Comparison of ENCODE assay signal across 10 cellular contexts in the genomic region with DNA sequence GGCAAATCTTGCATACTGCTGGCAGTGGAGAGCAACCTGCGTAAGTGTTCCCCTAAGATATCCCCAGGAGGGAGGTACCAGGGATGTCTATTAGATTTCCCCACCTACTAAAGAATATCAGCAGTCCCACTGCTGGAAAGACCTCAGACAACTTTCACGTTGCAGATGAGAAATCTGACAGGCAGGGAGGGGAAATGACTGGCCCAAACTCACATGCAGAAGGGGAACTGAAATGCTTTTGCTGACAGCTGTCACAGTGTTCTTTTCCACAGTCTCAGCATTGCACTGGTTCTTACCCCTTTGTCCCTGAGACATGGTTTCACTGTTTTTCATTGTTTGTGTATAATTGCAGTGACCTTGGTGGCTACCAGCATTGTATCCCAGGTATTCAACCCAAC.
DNase-seq lines count a peak whose midpoint lies in the region; ATAC-seq and TF ChIP-seq lines count a peak whose summit lies in the region.
"Had no signal": no experiment of that assay in that cellular context is flagged by ENCODE, and none has a peak within 500 bp of the region (broad histone marks: within the 10 kb centered on the region; RNA-seq: fewer than 3 reads in every experiment).

No MANE protein-coding gene starts in this region.

- intact Hi-C loops in right lobe of liver (cut with DNase I), result no loop called here

- DNase-seq in right lobe of liver (no peak), NCI-H2081 treated with DMSO at 0.1 percent for 48 hours (lab: John Stamatoyannopoulos, UW) (no peak), islet precursor cell (no peak), DMS114 treated with DMSO at 0.1 percent for 48 hours (lab: John Stamatoyannopoulos, UW; ENCODE audit: unreplicated experiment) (no peak)
- no peak for DNase-seq in CD8-positive, alpha-beta memory T cell
- DNase-seq: activated T-cell treated with anti-CD3 and anti-CD28 coated beads, Interleukin-2, amount 50 U/mL, for 72 hours; natural killer cell had no signal

- peaks cover 8 to 33% of the 10 kb centered on the region in 2 donors for H3K27me3 Mint-ChIP-seq in CD8-positive, alpha-beta memory T cell

- H3K27me3 ChIP-seq in right lobe of liver, result no peaks in the 10 kb centered on the region
- peaks cover 4% of the 10 kb centered on the region for H3K27me3 ChIP-seq in CD8-positive, alpha-beta memory T cell (ENCODE audit: insufficient read depth, low read length, poor library complexity, severe bottlenecking)

- 45% methylated on average over 2 of the region's 2 CpGs for WGBS in right lobe of liver (ENCODE audit: insufficient coverage, low coverage, low lambda C conversion rate, missing lambda C conversion rate)

- peaks cover 0 to 25% (median 2%) of the 10 kb centered on the region in 3 donors for H3K36me3 Mint-ChIP-seq in CD8-positive, alpha-beta memory T cell
- H3K36me3 Mint-ChIP-seq: natural killer cell had no signal

- peaks cover 0 to 4% (median 2%) of the 10 kb centered on the region in 3 donors for H3K4me1 Mint-ChIP-seq in CD8-positive, alpha-beta memory T cell

- no peak for TF ChIP-seq CTCF in right lobe of liver (IDR thresholded peaks at IDR 0.05)

- peaks cover 0 to 28% (median 14%) of the 10 kb centered on the region in 4 donors for H3K4me1 ChIP-seq in right lobe of liver
- no peaks in the 10 kb centered on the region for H3K4me1 ChIP-seq in CD8-positive, alpha-beta memory T cell (ENCODE audit: insufficient read depth, low read length)

- no peak for TF ChIP-seq POLR2A in right lobe of liver (IDR thresholded peaks at IDR 0.05)

- H3K27ac ChIP-seq in right lobe of liver, result peak overlapping the region; percentile 43 to 68 (median 50)
- no peak overlapping the region for H3K27ac ChIP-seq in CD8-positive, alpha-beta memory T cell (ENCODE audit: low read depth, low read length)

- CTCF ChIA-PET in CD8-positive, alpha-beta memory T cell (lab: Charles Lee), result no interaction called here

- H3K4me3 ChIP-seq in right lobe of liver, result no peak overlapping the region
- no peak overlapping the region for H3K4me3 ChIP-seq in CD8-positive, alpha-beta memory T cell (ENCODE audit: low read length)

- no peak overlapping the region for H3K4me3 Mint-ChIP-seq in CD8-positive, alpha-beta memory T cell
- H3K4me3 Mint-ChIP-seq: activated T-cell treated with anti-CD3 and anti-CD28 coated beads, Interleukin-2, amount 50 U/mL, for 72 hours; natural killer cell had no signal

- POLR2A ChIA-PET in CD8-positive, alpha-beta memory T cell (lab: Charles Lee), result no interaction called here

- peaks cover 0 to 4% (median 0%) of the 10 kb centered on the region in 5 donors for H3K9me3 Mint-ChIP-seq in CD8-positive, alpha-beta memory T cell
- H3K9me3 Mint-ChIP-seq: activated T-cell treated with anti-CD3 and anti-CD28 coated beads, Interleukin-2, amount 50 U/mL, for 72 hours; natural killer cell had no signal

- no peak overlapping the region for H3K27ac Mint-ChIP-seq in CD8-positive, alpha-beta memory T cell
- H3K27ac Mint-ChIP-seq: activated T-cell treated with anti-CD3 and anti-CD28 coated beads, Interleukin-2, amount 50 U/mL, for 72 hours; natural killer cell had no signal

- H3K9me3 ChIP-seq in right lobe of liver, result no peaks in the 10 kb centered on the region
- no peaks in the 10 kb centered on the region for H3K9me3 ChIP-seq in CD8-positive, alpha-beta memory T cell (ENCODE audit: low read length)

- peak; percentile 84 for ATAC-seq in GM18858 (IDR thresholded peaks at IDR 0.05; ENCODE audit: unreplicated experiment)
- peak; percentile 90 for ATAC-seq in GM21526 (IDR thresholded peaks at IDR 0.05; ENCODE audit: low FRiP score, unreplicated experiment)
- peak; percentile 50 for ATAC-seq in HG03108 (IDR thresholded peaks at IDR 0.05; ENCODE audit: unreplicated experiment)
- peak in 3 of 4 donors; percentile 8 to 33 (median 28) for ATAC-seq in right lobe of liver
- ATAC-seq: activated T-cell treated with anti-CD3 and anti-CD28 coated beads, Interleukin-2, amount 50 U/mL, for 72 hours; natural killer cell had no signal

- no peaks in the 10 kb centered on the region for H3K36me3 ChIP-seq in right lobe of liver
- H3K36me3 ChIP-seq in CD8-positive, alpha-beta memory T cell (ENCODE audit: insufficient read depth, low read length), result no peaks in the 10 kb centered on the region

Comparison
In these comparisons a context has a peak if more than half of its experiments do, and no peak if none do; other contexts are left out.
1. ATAC-seq: peak in every context shown above with its lines; median percentile 90 in GM21526; 84 in GM18858; 50 in HG03108; 28 in right lobe of liver.